ENCODE assay signal across 36 cellular contexts in the genomic region with DNA sequence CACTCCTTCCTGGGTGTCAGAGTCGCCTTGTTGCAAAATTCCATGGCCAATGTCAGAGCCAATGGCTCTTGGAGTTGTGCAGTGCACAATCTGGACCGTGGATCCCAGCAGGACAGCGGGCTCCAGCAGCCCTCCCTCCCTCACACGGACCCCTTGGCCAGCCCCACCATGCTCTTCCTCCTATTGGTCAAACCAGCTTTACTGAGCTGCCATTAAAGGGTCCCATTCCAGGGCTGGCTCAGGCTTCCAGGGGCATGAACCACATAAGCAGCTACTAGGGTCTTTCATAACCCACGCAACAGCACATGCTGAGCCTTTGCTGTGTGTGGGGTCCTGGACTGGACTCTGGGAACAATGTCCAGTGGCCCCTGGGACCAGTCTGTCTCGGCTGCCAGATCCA. TPM values are rescaled to one million over a fixed set of nuclear protein-coding genes. Genes with fewer than 3 reads are reported as not detected.
DNase-seq lines count a peak whose midpoint lies in the region; ATAC-seq and TF ChIP-seq lines count a peak whose summit lies in the region.
"Had no signal": no experiment of that assay in that cellular context is flagged by ENCODE, and none has a peak within 500 bp of the region (broad histone marks: within the 10 kb centered on the region; RNA-seq: fewer than 3 reads in every experiment).

No MANE protein-coding gene starts in this region.

- H3K4me1 ChIP-seq in SK-N-SH (ENCODE audit: control insufficient read depth in 1 of 2, insufficient read depth in 2 of 2, low read depth in 1 of 2, low read length in 1 of 2) (peaks cover 0 to 2% of the 10 kb centered on the region in 2 experiments; a peak in 1 of 4 replicates), psoas muscle (no peaks in the 10 kb centered on the region)
- H3K4me1 ChIP-seq: SJCRH30, suprapubic skin had no signal

- DNase-seq in DMS53 (lab: John Stamatoyannopoulos, UW) (peak; percentile 27), DMS53 treated with DMSO at 0.1 percent for 48 hours (lab: John Stamatoyannopoulos, UW; ENCODE audit: unreplicated experiment) (no peak), SK-N-SH (no peak), iPS-NIHi11 (ENCODE audit: low spot score) (peak; percentile 48), psoas muscle (no peak), sciatic nerve (ENCODE audit: low spot score) (no peak)
- DNase-seq in activated CD4-positive, alpha-beta memory T cell treated with anti-CD3 and anti-CD28 coated beads, Interleukin-2, amount 10 ng/mL, durations not matched to agents 7 days and 5 days: no peak
- DNase-seq in activated CD8-positive, alpha-beta memory T cell treated with anti-CD3 and anti-CD28 coated beads for 24 hours: no peak
- DNase-seq: activated CD4-positive, alpha-beta T cell treated with anti-CD3 and anti-CD28 coated beads, Interleukin-2, amount 10 ng/mL, durations not matched to agents 24 days and 14 days; activated gamma-delta T cell; activated naive CD8-positive, alpha-beta T cell treated with anti-CD3 and anti-CD28 coated beads for 36 hours; activated T-cell treated with anti-CD3 and anti-CD28 coated beads, Interleukin-2, amount 50 U/mL, for 24 hours; anterior cingulate cortex; cortex of kidney; DND-41; effector memory CD8-positive, alpha-beta T cell; erythroblast; GOT3; natural killer cell; NCI-H146; NCI-H2107; NCI-H345; SJCRH30; stimulated activated CD4-positive, alpha-beta T cell treated with anti-CD3 and anti-CD28 coated beads, Interleukin-1b, Interleukin-23, amount 100 ng/mL, for 48 hours; stimulated activated naive CD4-positive, alpha-beta T cell treated with Interleukin-2 at 50 U/mL for 16 hours had no signal

- no peaks in the 10 kb centered on the region for H3K9me3 Mint-ChIP-seq in activated CD4-positive, alpha-beta memory T cell treated with anti-CD3 and anti-CD28 coated beads, Interleukin-2, amount 10 ng/mL, durations not matched to agents 7 days and 5 days
- H3K9me3 Mint-ChIP-seq: activated CD4-positive, alpha-beta T cell treated with anti-CD3 and anti-CD28 coated beads, Interleukin-2, amount 10 ng/mL, durations not matched to agents 24 days and 14 days; activated T-cell treated with anti-CD3 and anti-CD28 coated beads, Interleukin-2, amount 50 U/mL, for 24 hours; effector memory CD8-positive, alpha-beta T cell; IgD-negative memory B cell; natural killer cell had no signal

- no peak overlapping the region for H2AFZ ChIP-seq in SK-N-SH (ENCODE audit: low read depth)
- H2AFZ ChIP-seq: parathyroid adenoma had no signal

- 67% methylated on average over 6 of the region's 6 CpGs for WGBS in SK-N-SH (ENCODE audit: low lambda C conversion rate)
- WGBS in psoas muscle, 3 donors: 38 to 50% (median 48%) methylated on average over 6 of the region's 6 CpGs

- H3K27me3 ChIP-seq in SK-N-SH (ENCODE audit: insufficient read depth) (no peaks in the 10 kb centered on the region), psoas muscle (ENCODE audit: insufficient read depth in 3 of 3, low read length in 2 of 3) (no peaks in the 10 kb centered on the region)
- H3K27me3 ChIP-seq: cardiac muscle cell, SJCRH30 had no signal

- H3K4me3 ChIP-seq in SK-N-SH (ENCODE audit: low read depth in 2 of 2, low read length in 1 of 2): no peak overlapping the region
- no peak overlapping the region for H3K4me3 ChIP-seq in psoas muscle
- H3K4me3 ChIP-seq: cardiac muscle cell, lung, SJCRH30, smooth muscle cell, suprapubic skin had no signal

- H4K20me1 ChIP-seq in SK-N-SH (ENCODE audit: insufficient read depth): peaks cover 27% of the 10 kb centered on the region

- H3K9me3 ChIP-seq in SK-N-SH: no peaks in the 10 kb centered on the region
- no peaks in the 10 kb centered on the region for H3K9me3 ChIP-seq in psoas muscle
- H3K9me3 ChIP-seq: SJCRH30, suprapubic skin had no signal

- no peaks in the 10 kb centered on the region for H3K9me2 ChIP-seq in SK-N-SH

- intact Hi-C loops in psoas muscle (cut with DNase I): loop anchor here (1.0 to 2.0 kb wide), 2 partner anchors 17 to 18 kb away; a partner anchor contains a TSS
- intact Hi-C loops in sciatic nerve (cut with DNase I): loop anchor here (2.0 kb wide), 1 partner anchor 17 kb away; a partner anchor contains a TSS

- H3K27ac ChIP-seq in SK-N-SH (ENCODE audit: low read depth in 2 of 2, low read length in 1 of 2) (no peak overlapping the region), psoas muscle (no peak overlapping the region)
- H3K27ac ChIP-seq: 22Rv1, cardiac muscle cell, parathyroid adenoma, SJCRH30, suprapubic skin had no signal

- no peaks in the 10 kb centered on the region for H3K27me3 Mint-ChIP-seq in activated CD4-positive, alpha-beta memory T cell treated with anti-CD3 and anti-CD28 coated beads, Interleukin-2, amount 10 ng/mL, durations not matched to agents 7 days and 5 days
- H3K27me3 Mint-ChIP-seq: activated CD4-positive, alpha-beta T cell treated with anti-CD3 and anti-CD28 coated beads, Interleukin-2, amount 10 ng/mL, durations not matched to agents 24 days and 14 days; activated naive CD8-positive, alpha-beta T cell treated with anti-CD3 and anti-CD28 coated beads for 36 hours had no signal

- TF ChIP-seq CTCF in SK-N-SH (IDR thresholded peaks at IDR 0.05) (no peak), psoas muscle (IDR thresholded peaks at IDR 0.05) (no peak)

- TF ChIP-seq EP300 in SK-N-SH (IDR thresholded peaks at IDR 0.05; ENCODE audit: borderline replicate concordance in 1 of 2, low read depth in 1 of 2, low read length in 1 of 2): no peak

- peaks cover 1% of the 10 kb centered on the region; the same call in 1 of the 2 replicates for H3K79me2 ChIP-seq in SK-N-SH (ENCODE audit: insufficient read depth)
- H3K79me2 ChIP-seq: parathyroid adenoma had no signal

- no peak overlapping the region for H3K9ac ChIP-seq in SK-N-SH
- H3K9ac ChIP-seq: parathyroid adenoma had no signal

- H3K36me3 ChIP-seq in SK-N-SH (replicated peaks in 1 of 2; ENCODE audit: control insufficient read depth in 1 of 2, insufficient read depth in 2 of 2, low read length in 1 of 2): peaks cover 12 to 20% of the 10 kb centered on the region in 2 experiments
- peaks cover 0 to 19% of the 10 kb centered on the region in 2 donors for H3K36me3 ChIP-seq in psoas muscle (ENCODE audit: insufficient read depth in 1 of 2, low read depth in 1 of 2)
- H3K36me3 ChIP-seq: SJCRH30 had no signal

- peaks cover 10% of the 10 kb centered on the region for H3F3A ChIP-seq in SK-N-SH (replicated peaks; ENCODE audit: insufficient read depth)

- H3K4me3 Mint-ChIP-seq in activated CD4-positive, alpha-beta memory T cell treated with anti-CD3 and anti-CD28 coated beads, Interleukin-2, amount 10 ng/mL, durations not matched to agents 7 days and 5 days: no peak overlapping the region
- H3K4me3 Mint-ChIP-seq: activated CD4-positive, alpha-beta T cell treated with anti-CD3 and anti-CD28 coated beads, Interleukin-2, amount 10 ng/mL, durations not matched to agents 24 days and 14 days; activated naive CD8-positive, alpha-beta T cell treated with anti-CD3 and anti-CD28 coated beads for 36 hours; activated T-cell treated with anti-CD3 and anti-CD28 coated beads, Interleukin-2, amount 50 U/mL, for 24 hours; CD14-positive monocyte; effector memory CD8-positive, alpha-beta T cell; natural killer cell had no signal

- no peak overlapping the region for H3K27ac Mint-ChIP-seq in activated CD4-positive, alpha-beta memory T cell treated with anti-CD3 and anti-CD28 coated beads, Interleukin-2, amount 10 ng/mL, durations not matched to agents 7 days and 5 days
- H3K27ac Mint-ChIP-seq: activated CD4-positive, alpha-beta T cell treated with anti-CD3 and anti-CD28 coated beads, Interleukin-2, amount 10 ng/mL, durations not matched to agents 24 days and 14 days; activated naive CD8-positive, alpha-beta T cell treated with anti-CD3 and anti-CD28 coated beads for 36 hours; activated T-cell treated with anti-CD3 and anti-CD28 coated beads, Interleukin-2, amount 50 U/mL, for 24 hours; effector memory CD8-positive, alpha-beta T cell; IgD-negative memory B cell; natural killer cell had no signal

- H3K36me3 Mint-ChIP-seq in activated CD4-positive, alpha-beta memory T cell treated with anti-CD3 and anti-CD28 coated beads, Interleukin-2, amount 10 ng/mL, durations not matched to agents 7 days and 5 days (ENCODE audit: low read depth): no peaks in the 10 kb centered on the region
- H3K36me3 Mint-ChIP-seq: activated naive CD8-positive, alpha-beta T cell treated with anti-CD3 and anti-CD28 coated beads for 36 hours; CD14-positive monocyte; IgD-negative memory B cell; natural killer cell had no signal

- no peak for TF ChIP-seq RAD21 in SK-N-SH (IDR thresholded peaks at IDR 0.05; ENCODE audit: low read length)

- peaks cover 8% of the 10 kb centered on the region for H3K4me1 Mint-ChIP-seq in activated CD4-positive, alpha-beta memory T cell treated with anti-CD3 and anti-CD28 coated beads, Interleukin-2, amount 10 ng/mL, durations not matched to agents 7 days and 5 days

- CTCF ChIA-PET in SK-N-SH (lab: Yijun Ruan, JAX): no interaction called here
- CTCF ChIA-PET in activated CD4-positive, alpha-beta memory T cell treated with anti-CD3 and anti-CD28 coated beads, Interleukin-2, amount 10 ng/mL, durations not matched to agents 7 days and 5 days (lab: Charles Lee): no interaction called here

- POLR2A ChIA-PET in SK-N-SH (lab: Yijun Ruan, JAX): no interaction called here
- POLR2A ChIA-PET in activated CD4-positive, alpha-beta memory T cell treated with anti-CD3 and anti-CD28 coated beads, Interleukin-2, amount 10 ng/mL, durations not matched to agents 7 days and 5 days (lab: Charles Lee): no interaction called here

- peak; percentile 2 to 27 (median 10) for ATAC-seq in psoas muscle
- ATAC-seq in sciatic nerve: no peak
- ATAC-seq: effector memory CD8-positive, alpha-beta T cell; natural killer cell had no signal

- H3K4me2 ChIP-seq in SK-N-SH: no peak overlapping the region
- H3K4me2 ChIP-seq: smooth muscle cell had no signal

RNA-seq across cellular contexts. Expression of a gene that starts 5.5 kb away (rescaled TPM):
- polyA plus RNA-seq in SK-N-SH (2012; rRNA removed) (not detected in 2 replicates), psoas muscle (1 to 10 TPM in 1 of 3 donors, under 1 TPM in 2; 0.03 to 2.5 (median 0.25) TPM)
- polyA plus RNA-seq in SK-N-SH (2012; cell fraction: cytosol; rRNA removed): not detected in 2 replicates
- not detected in 2 replicates for polyA plus RNA-seq in SK-N-SH (2012; cell fraction: nucleus; rRNA removed)
- total RNA-seq in psoas muscle (1 to 10 TPM in 2 of 4 donors, not detected in 2; 1.2 to 3.9 TPM), sciatic nerve (2.7 TPM)
- total RNA-seq in activated CD4-positive, alpha-beta memory T cell treated with anti-CD3 and anti-CD28 coated beads, Interleukin-2, amount 10 ng/mL, durations not matched to agents 7 days and 5 days: not detected
- total RNA-seq: activated CD4-positive, alpha-beta T cell treated with anti-CD3 and anti-CD28 coated beads, Interleukin-2, amount 10 ng/mL, durations not matched to agents 24 days and 14 days; activated naive CD8-positive, alpha-beta T cell treated with anti-CD3 and anti-CD28 coated beads for 36 hours; cardiac muscle cell; kidney epithelial cell; mononuclear cell; natural killer cell; SJCRH30; smooth muscle cell; suprapubic skin; ureter had no signal
- polyA plus RNA-seq: CD14-positive monocyte, IgD-negative memory B cell had no signal

RNA-seq across cellular contexts. Expression of a gene that starts 17.3 kb away (rescaled TPM):
- polyA plus RNA-seq in SK-N-SH (2012; rRNA removed) (not detected in 2 replicates), psoas muscle (1 to 10 TPM in 1 of 3 donors, under 1 TPM in 2; 0.14 to 1.6 (median 0.63) TPM)
- not detected in 2 replicates for polyA plus RNA-seq in SK-N-SH (2012; cell fraction: cytosol; rRNA removed)
- polyA plus RNA-seq in SK-N-SH (2012; cell fraction: nucleus; rRNA removed): 0.04 TPM in 1 of 2 replicates, not detected in the other
- total RNA-seq in psoas muscle (1 to 10 TPM in 1 of 4 donors, not detected in 3; 2.4 TPM), sciatic nerve (7.3 TPM)
- not detected for total RNA-seq in activated CD4-positive, alpha-beta memory T cell treated with anti-CD3 and anti-CD28 coated beads, Interleukin-2, amount 10 ng/mL, durations not matched to agents 7 days and 5 days
- total RNA-seq: activated CD4-positive, alpha-beta T cell treated with anti-CD3 and anti-CD28 coated beads, Interleukin-2, amount 10 ng/mL, durations not matched to agents 24 days and 14 days; activated naive CD8-positive, alpha-beta T cell treated with anti-CD3 and anti-CD28 coated beads for 36 hours; cardiac muscle cell; kidney epithelial cell; mononuclear cell; natural killer cell; SJCRH30; suprapubic skin; ureter had no signal
- polyA plus RNA-seq: CD14-positive monocyte, IgD-negative memory B cell had no signal

RNA-seq across cellular contexts. Expression of a gene that starts 27.1 kb away (rescaled TPM):
- polyA plus RNA-seq in SK-N-SH (2012; rRNA removed): 29.2 and 45.1 TPM in 2 replicates
- polyA plus RNA-seq in SK-N-SH (2012; cell fraction: cytosol; rRNA removed): 18.4 and 30.6 TPM in 2 replicates
- 120 and 189 TPM in 2 replicates for polyA plus RNA-seq in SK-N-SH (2012; cell fraction: nucleus; rRNA removed)
- 100 to 1,000 TPM in 2 of 4 donors, 10 to 100 TPM in 2; 61.8 to 108 (median 90.1) TPM for total RNA-seq in psoas muscle
- 10 to 100 TPM; 66.3 to 90.7 (median 78.7) TPM for polyA plus RNA-seq in psoas muscle
- not detected for total RNA-seq in activated CD4-positive, alpha-beta memory T cell treated with anti-CD3 and anti-CD28 coated beads, Interleukin-2, amount 10 ng/mL, durations not matched to agents 7 days and 5 days
- 71.7 TPM for total RNA-seq in sciatic nerve
- total RNA-seq: natural killer cell had no signal
- polyA plus RNA-seq: CD14-positive monocyte, IgD-negative memory B cell had no signal

Comparison
In these comparisons a context has a peak if more than half of its experiments do, and no peak if none do; other contexts are left out.
1. DNase-seq: peak in DMS53 (single experiment) and iPS-NIHi11 (single experiment); none in DMS53 treated with DMSO at 0.1 percent for 48 hours (single experiment), SK-N-SH (single experiment), psoas muscle (0 of 2), activated CD4-positive, alpha-beta memory T cell treated with anti-CD3 and anti-CD28 coated beads, Interleukin-2, amount 10 ng/mL, durations not matched to agents 7 days and 5 days (single experiment), activated CD8-positive, alpha-beta memory T cell treated with anti-CD3 and anti-CD28 coated beads for 24 hours (single experiment) and sciatic nerve (single experiment).
2. RNA of a gene that starts 27.1 kb away (total RNA-seq): 61.8 to 108 TPM in psoas muscle and 71.7 TPM in sciatic nerve (single experiment); not detected in activated CD4-positive, alpha-beta memory T cell treated with anti-CD3 and anti-CD28 coated beads, Interleukin-2, amount 10 ng/mL, durations not matched to agents 7 days and 5 days; every median in the first group is over 10 times any median in the second.